Comparison of ENCODE assay signal across 35 cellular contexts in the genomic region with DNA sequence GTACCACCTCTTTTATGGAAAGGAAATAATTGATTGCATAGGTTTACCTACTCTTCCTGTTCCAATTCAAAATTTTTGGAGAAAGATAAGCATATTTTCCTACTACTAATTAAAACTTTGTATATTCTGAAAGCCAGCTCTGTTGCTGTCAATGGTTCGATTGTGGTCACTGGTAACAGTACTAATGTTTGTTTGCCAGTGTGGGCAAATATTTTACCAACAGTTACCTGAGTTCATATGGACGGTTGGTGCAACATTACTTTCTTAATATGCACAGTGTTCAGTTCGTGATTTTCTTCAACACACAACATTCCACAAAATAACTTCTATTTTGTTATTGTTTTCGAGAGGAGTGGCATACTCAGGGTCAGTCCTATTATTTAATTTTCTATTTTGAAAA. TPM values are rescaled to one million over a fixed set of nuclear protein-coding genes. Genes with fewer than 3 reads are reported as not detected.
"Had no signal": no experiment of that assay in that cellular context is flagged by ENCODE, and none has a peak within 500 bp of the region (broad histone marks: within the 10 kb centered on the region; RNA-seq: fewer than 3 reads in every experiment).

No MANE protein-coding gene starts in this region.

- H3K79me2 ChIP-seq: hepatocyte had no signal

- ATAC-seq: heart right ventricle; natural killer cell; pancreas; right cardiac atrium; stimulated activated naive CD8-positive, alpha-beta T cell treated with anti-CD3 and anti-CD28 coated beads, Interleukin-15, Interleukin-2, amounts not matched to agents 100 U/mL and 50 U/mL, for 24 hours had no signal

- FAIRE-seq: pancreas had no signal

- H3K4me2 ChIP-seq: neural progenitor cell had no signal

- H3K27ac ChIP-seq: heart right ventricle, hepatocyte, neural progenitor cell, neutrophil, pancreas, prostate gland, sigmoid colon, stomach, testis, thyroid gland, transverse colon, upper lobe of left lung, vagina had no signal

- H3K4me1 ChIP-seq: heart right ventricle, pancreas, prostate gland, sigmoid colon, testis, thyroid gland, transverse colon, upper lobe of left lung, vagina had no signal

- H3K36me3 Mint-ChIP-seq: natural killer cell had no signal

- H3K27ac Mint-ChIP-seq: naive B cell; natural killer cell; nephron progenitor cell; neural progenitor cell; stimulated activated naive B cell treated with anti-CD40 and anti-IgM and Interleukin-4, amounts not matched to agents 10 μg/mL and 1 μg/mL and 100 μg/mL, for 72 hours had no signal

- H3K4me3 ChIP-seq: heart right ventricle, hepatocyte, lung, neural progenitor cell, pancreas, prostate gland, sigmoid colon, stomach, testis, thyroid gland, transverse colon, upper lobe of left lung, vagina had no signal

- H3K4me1 Mint-ChIP-seq: naive B cell, natural killer cell had no signal

- DNase-seq: heart right ventricle; islet precursor cell; mesendoderm; naive B cell; natural killer cell; nephron progenitor cell; occipital lobe; pancreas; posterior cingulate gyrus; retina; right cardiac atrium; sigmoid colon; stimulated activated CD4-positive, alpha-beta T cell treated with anti-CD3 and anti-CD28 coated beads, Interleukin-12 subunit alpha, Interleukin-12 subunit beta, amount 100 ng/mL, for 4 hours; stimulated activated CD4-positive, alpha-beta T cell treated with anti-CD3 and anti-CD28 coated beads, Interleukin-15, amount 100 ng/mL, for 24 hours; stimulated activated CD4-positive, alpha-beta T cell treated with anti-CD3 and anti-CD28 coated beads, Interleukin-2, amount 100 ng/mL, for 24 hours; stimulated activated CD4-positive, alpha-beta T cell treated with anti-CD3 and anti-CD28 coated beads, Interleukin-4, amount 100 ng/mL, for 1 hour; stimulated activated naive B cell treated with anti-CD40 and anti-IgM and Interleukin-4, amounts not matched to agents 10 μg/mL and 1 μg/mL and 100 μg/mL, for 72 hours; stimulated activated naive CD8-positive, alpha-beta T cell treated with anti-CD3 and anti-CD28 coated beads, Interleukin-15, Interleukin-2, amounts not matched to agents 100 U/mL and 50 U/mL, for 24 hours; stomach; testis; thyroid gland; transverse colon; upper lobe of left lung had no signal

- H3K36me3 ChIP-seq: heart right ventricle, neural progenitor cell, neutrophil, pancreas, prostate gland, sigmoid colon, thyroid gland, transverse colon, upper lobe of left lung, vagina had no signal

- H3K9me3 ChIP-seq: neutrophil, pancreas, prostate gland, stomach, testis, thyroid gland, transverse colon, upper lobe of left lung, vagina had no signal

- H3K9ac ChIP-seq: neural progenitor cell had no signal

- H3K27me3 ChIP-seq: heart right ventricle, hepatocyte, neural progenitor cell, neutrophil, pancreas, sigmoid colon, stomach, testis, thyroid gland, transverse colon, upper lobe of left lung, vagina had no signal

- H2AFZ ChIP-seq: hepatocyte, neural progenitor cell had no signal

- H3K9me3 Mint-ChIP-seq: natural killer cell had no signal

- H3K4me3 Mint-ChIP-seq: mesothelial cell of epicardium; naive B cell; natural killer cell; nephron progenitor cell; neural progenitor cell; stimulated activated naive B cell treated with anti-CD40 and anti-IgM and Interleukin-4, amounts not matched to agents 10 μg/mL and 1 μg/mL and 100 μg/mL, for 72 hours had no signal

RNA-seq across cellular contexts. Expression of a gene that starts 17.1 kb away (rescaled TPM):
- total RNA-seq: heart right ventricle, kidney epithelial cell, liver, lung, mononuclear cell, occipital lobe, pancreas, prostate gland, right cardiac atrium, sigmoid colon, skeletal muscle tissue, transverse colon, upper lobe of left lung, urinary bladder, vagina had no signal
- polyA plus RNA-seq: heart right ventricle, hepatocyte, liver, lung, pancreas, right cardiac atrium, sigmoid colon, stomach, urinary bladder had no signal

RNA-seq across cellular contexts. Expression of a gene that starts 26.7 kb away (rescaled TPM):
- total RNA-seq: heart right ventricle, hepatocyte, kidney epithelial cell, lung, mesothelial cell of epicardium, occipital lobe, pancreas, prostate gland, right cardiac atrium, thyroid gland, transverse colon, urinary bladder, vagina had no signal
- polyA plus RNA-seq: heart right ventricle, lung, right cardiac atrium, sigmoid colon, stomach, urinary bladder had no signal
